Comparison of ENCODE assay signal across 23 cellular contexts in genomic region chr12:32118806-32119205, GRCh38. TPM values are rescaled to one million over a fixed set of nuclear protein-coding genes. Genes with fewer than 3 reads are reported as not detected.
DNase-seq lines count a peak whose midpoint lies in the region; ATAC-seq, FAIRE-seq and TF ChIP-seq lines count a peak whose summit lies in the region.
"Had no signal": no experiment of that assay in that cellular context is flagged by ENCODE, and none has a peak within 500 bp of the region (broad histone marks: within the 10 kb centered on the region; RNA-seq: fewer than 3 reads in every experiment).

No MANE protein-coding gene starts in this region.

- H3K36me3 ChIP-seq in heart right ventricle (no peaks in the 10 kb centered on the region), right atrium auricular region (no peaks in the 10 kb centered on the region), H1 (ENCODE audit: control insufficient read depth in 2 of 4, insufficient read depth in 4 of 4, low read length in 3 of 4) (peaks cover 0 to 8% (median 0%) of the 10 kb centered on the region in 4 experiments; a peak in 2 of 8 replicates)

- H3K23ac ChIP-seq in H1 (ENCODE audit: insufficient read length): no peak overlapping the region

- H2BK12ac ChIP-seq in H1 (ENCODE audit: low read depth, low read length): peak overlapping the region; percentile 70

- FAIRE-seq in H1 (lab: Jason Lieb, UNC): no peak
- FAIRE-seq: A549, D721Med, GM12892, GM18507, HTR-8/SVneo had no signal

- peak overlapping the region; percentile 63 for H2BK20ac ChIP-seq in H1 (ENCODE audit: low read length)

- H4K8ac ChIP-seq in H1 (ENCODE audit: extremely low read depth, insufficient read depth, low read length): no peak overlapping the region

- H3K27ac ChIP-seq in heart right ventricle (no peak overlapping the region), right atrium auricular region (no peak overlapping the region), H1 (ENCODE audit: low read depth, low read length) (no peak overlapping the region; the same call in 1 of the 2 replicates)
- H3K27ac ChIP-seq: BLaER1 treated with 17β-estradiol and CSF1 and Interleukin-3, amounts not matched to agents 10 nM and 100 nM; RWPE1 had no signal

- TF ChIP-seq RAD21 in H1 (IDR thresholded peaks at IDR 0.05 in 1 of 2, conservative IDR thresholded peaks at IDR 0.05 in 1 of 2; ENCODE audit: low read depth in 2 of 2, low read length in 2 of 2): no peak

- ATAC-seq in heart right ventricle: peak in 5 of 8 donors; percentile 30 to 50 (median 36)
- ATAC-seq in HG02973 (IDR thresholded peaks at IDR 0.05; ENCODE audit: unreplicated experiment): no peak
- ATAC-seq: A549, PC-3 had no signal

- H3K27me3 Mint-ChIP-seq in osteocyte (ENCODE audit: unreplicated experiment) (no peaks in the 10 kb centered on the region), Calu3 (ENCODE audit: unreplicated experiment) (no peaks in the 10 kb centered on the region)
- H3K27me3 Mint-ChIP-seq: CD8-positive, alpha-beta memory T cell had no signal

- no peaks in the 10 kb centered on the region; the same call in 1 of the 2 replicates for H3K79me1 ChIP-seq in H1 (ENCODE audit: low read depth, low read length)

- H3K14ac ChIP-seq in H1 (ENCODE audit: insufficient read length): no peak overlapping the region

- H4K5ac ChIP-seq in H1 (ENCODE audit: insufficient read length, low read depth, low read length): no peak overlapping the region

- H3K4me3 ChIP-seq in heart right ventricle: no peak overlapping the region
- no peak overlapping the region for H3K4me3 ChIP-seq in right atrium auricular region
- no peak overlapping the region for H3K4me3 ChIP-seq in H1 (ENCODE audit: extremely low read depth in 1 of 4, insufficient read depth in 2 of 4, low read depth in 3 of 4, low read length in 4 of 4)
- H3K4me3 ChIP-seq: A549; BLaER1 treated with 17β-estradiol and CSF1 and Interleukin-3, amounts not matched to agents 10 nM and 100 nM; HAP-1 had no signal

- peak overlapping the region; percentile 62 for H2BK5ac ChIP-seq in H1 (ENCODE audit: low read depth, low read length)

- H3K4me1 Mint-ChIP-seq in osteocyte (ENCODE audit: unreplicated experiment): peaks cover 39% of the 10 kb centered on the region
- H3K4me1 Mint-ChIP-seq in Calu3 (ENCODE audit: low read depth, unreplicated experiment): peaks cover 41% of the 10 kb centered on the region

- no peaks in the 10 kb centered on the region for H4K20me1 ChIP-seq in H1 (replicated peaks in 1 of 2; ENCODE audit: control insufficient read depth in 1 of 2, insufficient read depth in 2 of 2, low read length in 2 of 2)

- H3K27me3 ChIP-seq in heart right ventricle: no peaks in the 10 kb centered on the region
- H3K27me3 ChIP-seq in right atrium auricular region: no peaks in the 10 kb centered on the region
- no peaks in the 10 kb centered on the region for H3K27me3 ChIP-seq in H1 (replicated peaks in 1 of 4; ENCODE audit: control insufficient read depth in 3 of 4, extremely low read depth in 1 of 4, insufficient read depth in 3 of 4, low read length in 3 of 4)
- H3K27me3 ChIP-seq: BLaER1 treated with 17β-estradiol and CSF1 and Interleukin-3, amounts not matched to agents 10 nM and 100 nM had no signal

- H2BK15ac ChIP-seq in H1 (ENCODE audit: low read length): peak overlapping the region; percentile 76; the same call in 1 of the 2 replicates

- no peak overlapping the region for H3K4ac ChIP-seq in H1 (replicated peaks; ENCODE audit: insufficient read length, low read depth, low read length)

- H3K79me2 ChIP-seq in H1 (ENCODE audit: control insufficient read depth in 1 of 2, insufficient read depth in 2 of 2, low read length in 2 of 2): peaks cover 5 to 77% of the 10 kb centered on the region in 2 experiments; a peak in 3 of 4 replicates

- H3K27ac Mint-ChIP-seq in osteocyte (ENCODE audit: unreplicated experiment) (peak overlapping the region; percentile 23), Calu3 (ENCODE audit: unreplicated experiment) (no peak overlapping the region)

- H3K23me2 ChIP-seq in H1 (ENCODE audit: low read depth, low read length): no peaks in the 10 kb centered on the region

- peaks cover 3% of the 10 kb centered on the region for H3K36me3 Mint-ChIP-seq in osteocyte (ENCODE audit: unreplicated experiment)
- peaks cover 4% of the 10 kb centered on the region for H3K36me3 Mint-ChIP-seq in Calu3 (ENCODE audit: insufficient read depth, unreplicated experiment)

- H2AFZ ChIP-seq in H1 (ENCODE audit: low read length): no peak overlapping the region

- H3K9ac ChIP-seq in H1 (replicated peaks in 1 of 4; ENCODE audit: extremely low read depth in 1 of 4, low read depth in 3 of 4, low read length in 3 of 4): no peak overlapping the region
- H3K9ac ChIP-seq: BLaER1 treated with 17β-estradiol and CSF1 and Interleukin-3, amounts not matched to agents 10 nM and 100 nM had no signal

- H3K18ac ChIP-seq in H1 (ENCODE audit: extremely low read depth, low read length): peak overlapping the region; percentile 71

- no TSS peak for BruUV-seq in Calu3 (replicated peaks; lab: Mats Ljungman, UMichigan)

- peaks cover 0 to 29% (median 15%) of the 10 kb centered on the region in 9 donors for H3K4me1 ChIP-seq in heart right ventricle
- H3K4me1 ChIP-seq in right atrium auricular region: peaks cover 0 to 9% of the 10 kb centered on the region in 2 donors
- H3K4me1 ChIP-seq in H1 (replicated peaks in 1 of 4; ENCODE audit: control insufficient read depth in 3 of 4, insufficient read depth in 4 of 4, low read length in 3 of 4): peaks cover 6 to 20% (median 12%) of the 10 kb centered on the region in 4 experiments

- DNase-seq in heart right ventricle: no peak
- no peak for DNase-seq in right atrium auricular region (ENCODE audit: low spot score)
- peak; percentile 61 for DNase-seq in NCI-H446 treated with DMSO at 0.1 percent for 48 hours (lab: John Stamatoyannopoulos, UW)
- no peak for DNase-seq in H1 (ENCODE audit: low read depth in 1 of 2, low spot score in 2 of 2)
- DNase-seq in osteocyte (ENCODE audit: extremely low spot score, unreplicated experiment): no peak
- no peak for DNase-seq in NCI-H2029 treated with DMSO at 0.1 percent for 48 hours (lab: John Stamatoyannopoulos, UW)
- no peak for DNase-seq in Calu3
- DNase-seq: CD8-positive, alpha-beta memory T cell; KBM-7; NCI-H1694 treated with DMSO at 0.1 percent for 48 hours; NCI-H2107; NCI-H2227 treated with DMSO at 0.1 percent for 48 hours; NCI-H524 treated with DMSO at 0.1 percent for 48 hours; PC-3 had no signal

- POLR2A ChIA-PET in H1 (lab: Charles Lee; ENCODE audit: partially characterized antibody): interaction anchor here (1.0 to 2.2 kb wide), 2 partner anchors 11 to 21 kb away, joined by 4 to 8 read pairs; no protein-coding TSS in a partner anchor

- H3K56ac ChIP-seq in H1 (replicated peaks; ENCODE audit: insufficient read length, low read depth, low read length): no peak overlapping the region

- no peak for TF ChIP-seq EP300 in H1 (IDR thresholded peaks at IDR 0.05; ENCODE audit: borderline replicate concordance in 1 of 2, low read depth in 2 of 2, low read length in 2 of 2)

- TF ChIP-seq CTCF in heart right ventricle (IDR thresholded peaks at IDR 0.05) (no peak), right atrium auricular region (IDR thresholded peaks at IDR 0.05) (no peak), H1 (IDR thresholded peaks at IDR 0.05; ENCODE audit: control extremely low read depth in 1 of 3, insufficient read depth in 1 of 3, low read depth in 1 of 3, low read length in 3 of 3) (no peak), osteocyte (IDR thresholded peaks at IDR 0.05) (no peak), Calu3 (IDR thresholded peaks at IDR 0.05; ENCODE audit: unreplicated experiment) (no peak)

- 64 to 77% methylated on average over 5 of the region's 5 CpGs for WGBS in heart right ventricle, 2 donors
- WGBS in H1 (ENCODE audit: extremely low coverage in 1 of 2, insufficient coverage in 1 of 2, insufficient read length in 1 of 2, insufficient replicate concordance in 2 of 2, low coverage in 1 of 2, low lambda C conversion rate in 2 of 2, missing lambda C conversion rate in 1 of 2), 2 experiments: 92% methylated on average over 5 of the region's 5 CpGs; no CpG with 5 or more reads in 1 of the 2 experiments

- intact Hi-C loops in heart right ventricle (cut with DNase I): no loop called here
- intact Hi-C loops in Calu3 (cut with micrococcal nuclease; ENCODE audit: unreplicated experiment): no loop called here

- H3K4me3 Mint-ChIP-seq in osteocyte (ENCODE audit: unreplicated experiment) (no peak overlapping the region), Calu3 (ENCODE audit: low read depth, unreplicated experiment) (no peak overlapping the region)
- H3K4me3 Mint-ChIP-seq: CD8-positive, alpha-beta memory T cell had no signal

- no peaks in the 10 kb centered on the region for H3K9me3 Mint-ChIP-seq in osteocyte (ENCODE audit: unreplicated experiment)
- no peaks in the 10 kb centered on the region for H3K9me3 Mint-ChIP-seq in Calu3 (ENCODE audit: low read depth, unreplicated experiment)
- H3K9me3 Mint-ChIP-seq: CD8-positive, alpha-beta memory T cell had no signal

- H3K4me2 ChIP-seq in H1 (ENCODE audit: insufficient read depth in 1 of 2, low read depth in 2 of 2, low read length in 2 of 2): peak overlapping the region in 1 of 2 experiments; percentile 31; a peak in 2 of 4 replicates
- H3K4me2 ChIP-seq: A549 had no signal

- 0 out of 2 replicates have a peak overlapping the region, but pooled peaks have one; percentile 7 for H2AK5ac ChIP-seq in H1 (ENCODE audit: low read depth, low read length)

- no peak overlapping the region for H2BK120ac ChIP-seq in H1 (replicated peaks; ENCODE audit: low read depth, low read length)

- TF ChIP-seq POLR2A in H1 (IDR thresholded peaks at IDR 0.05; ENCODE audit: control extremely low read depth in 1 of 2, low read depth in 2 of 2, low read length in 2 of 2): no peak

- H4K91ac ChIP-seq in H1 (replicated peaks; ENCODE audit: insufficient read length, low read length): no peak overlapping the region

- H3K9me3 ChIP-seq in heart right ventricle: no peaks in the 10 kb centered on the region
- no peaks in the 10 kb centered on the region for H3K9me3 ChIP-seq in right atrium auricular region
- H3K9me3 ChIP-seq in H1 (ENCODE audit: insufficient read depth in 2 of 2, low read depth in 1 of 2, low read length in 1 of 2): no peaks in the 10 kb centered on the region
- H3K9me3 ChIP-seq: A549; BLaER1 treated with 17β-estradiol and CSF1 and Interleukin-3, amounts not matched to agents 10 nM and 100 nM; HAP-1 had no signal

- CTCF ChIA-PET in H1 (lab: Charles Lee; ENCODE audit: partially characterized antibody) (no interaction called here), Calu3 (lab: Charles Lee) (no interaction called here)

RNA-seq across cellular contexts. Expression of gene BICD1, which starts 12.2 kb away (rescaled TPM):
- 10 to 100 TPM in 4 of 10 donors, 1 to 10 TPM in 6; 4.7 to 14.7 (median 9.6) TPM for total RNA-seq in heart right ventricle
- 1 to 10 TPM; 2.5 to 4.2 TPM for polyA plus RNA-seq in heart right ventricle
- total RNA-seq in right atrium auricular region: 1 to 10 TPM; 3.3 to 6.6 TPM
- total RNA-seq in H1 (2021; fragmentation: NEBNext Ultra II Directional; extraction: Animal tissue kit (Norgen Biotek cat#: 25700)): 54.3 and 58.4 TPM in 2 replicates
- 34.1 and 40.8 TPM in 2 replicates for polyA plus RNA-seq in H1 (2011; rRNA removed)
- 32.1 TPM for polyA plus RNA-seq in H1 (2011; cell fraction: cytosol; rRNA removed)
- 89.8 TPM for polyA plus RNA-seq in H1 (2011; cell fraction: nucleus; rRNA removed)
- 34.8 to 37.2 TPM (median 35.4 TPM) in 4 replicates for polyA plus RNA-seq in H1 (2012, experiment 1 of 2)
- 6.6 TPM for polyA plus RNA-seq in H1 (2012, experiment 2 of 2)
- 30.6 TPM for polyA plus RNA-seq in H1 (2013, experiment 1 of 2)
- 27.4 TPM for polyA plus RNA-seq in H1 (2013, experiment 2 of 2)
- polyA minus RNA-seq in H1 (2011; rRNA and poly(A)+ RNA removed): 83.3 and 93.4 TPM in 2 replicates
- 48.6 TPM for polyA minus RNA-seq in H1 (2011; cell fraction: cytosol; rRNA and poly(A)+ RNA removed)
- polyA minus RNA-seq in H1 (2011; cell fraction: nucleus; rRNA and poly(A)+ RNA removed): 189 TPM
- 42.7 and 47.6 TPM in 2 replicates for total RNA-seq in osteocyte
- total RNA-seq in Calu3 (2022): 37.3 and 45.6 TPM in 2 replicates
